ENCODE assay signal across 24 cellular contexts in genomic region chr5:6142353-6142752, GRCh38.
"Had no signal": no experiment of that assay in that cellular context is flagged by ENCODE, and none has a peak within 500 bp of the region (broad histone marks: within the 10 kb centered on the region; RNA-seq: fewer than 3 reads in every experiment).

No MANE protein-coding gene starts in this region.

- H3K27me3 ChIP-seq: colonic mucosa, foreskin keratinocyte, gastrocnemius medialis, hepatocyte had no signal

- H3K9me3 ChIP-seq: colonic mucosa, esophagus squamous epithelium, gastrocnemius medialis, gastroesophageal sphincter, heart right ventricle had no signal

- H3K4me3 ChIP-seq: colonic mucosa, coronary artery, dorsolateral prefrontal cortex, esophagus squamous epithelium, gastrocnemius medialis, gastroesophageal sphincter, heart left ventricle, heart right ventricle, hepatocyte had no signal

- H3K4me1 ChIP-seq: colonic mucosa, esophagus squamous epithelium, foreskin keratinocyte, gastrocnemius medialis, gastroesophageal sphincter, heart left ventricle, heart right ventricle had no signal

- ATAC-seq: effector memory CD8-positive, alpha-beta T cell; esophagus mucosa; foreskin keratinocyte; gastrocnemius medialis; gastroesophageal sphincter; heart left ventricle; heart right ventricle had no signal

- DNase-seq: colonic mucosa; cortex of kidney; dermis blood vessel endothelial cell; dorsolateral prefrontal cortex; effector CD4-positive, alpha-beta T cell; effector CD8-positive, alpha-beta T cell; effector memory CD4-positive, alpha-beta T cell; effector memory CD8-positive, alpha-beta T cell; endodermal cell; erythroblast; esophagus squamous epithelium; foreskin fibroblast; foreskin keratinocyte; foreskin melanocyte; gastrocnemius medialis; glutamatergic neuron; head of caudate nucleus; heart left ventricle; heart right ventricle had no signal

- H2AFZ ChIP-seq: hepatocyte had no signal

- H3K36me3 ChIP-seq: colonic mucosa, esophagus squamous epithelium, gastrocnemius medialis, gastroesophageal sphincter, heart left ventricle, heart right ventricle had no signal

- H3K4me2 ChIP-seq: hepatocyte had no signal

- H3K27ac ChIP-seq: colonic mucosa, coronary artery, dorsolateral prefrontal cortex, epithelial cell of prostate, esophagus squamous epithelium, foreskin keratinocyte, gastrocnemius medialis, gastroesophageal sphincter, heart left ventricle, heart right ventricle, hepatocyte had no signal

- H3K79me2 ChIP-seq: hepatocyte had no signal
